In genomic region chrX:44871114-44871645, GRCh38 we compare ENCODE assay signal across 9 cellular contexts. TPM values are rescaled to one million over a fixed set of nuclear protein-coding genes. Genes with fewer than 3 reads are reported as not detected.
A peak's percentile ranks its signal among the peaks of the same experiment; 100 is the strongest.
DNase-seq lines count a peak whose midpoint lies in the region; ATAC-seq and TF ChIP-seq lines count a peak whose summit lies in the region.
"Had no signal": no experiment of that assay in that cellular context is flagged by ENCODE, and none has a peak within 500 bp of the region (broad histone marks: within the 10 kb centered on the region; RNA-seq: fewer than 3 reads in every experiment).

No MANE protein-coding gene starts in this region.

- H3K27ac ChIP-seq in ascending aorta, result no peak overlapping the region
- no peak overlapping the region for H3K27ac ChIP-seq in thoracic aorta

- peak overlapping the region; percentile 54 for H3K4me3 Mint-ChIP-seq in activated T-cell treated with anti-CD3 and anti-CD28 coated beads, Interleukin-2, amount 50 U/mL, for 4 hours

- no peak for ATAC-seq in activated T-cell treated with anti-CD3 and anti-CD28 coated beads, Interleukin-2, amount 50 U/mL, for 4 hours
- ATAC-seq in left colon (no peak), thoracic aorta (ENCODE audit: insufficient number of reproducible peaks, low FRiP score, low read depth) (no peak), GM21825 (IDR thresholded peaks at IDR 0.05; ENCODE audit: unreplicated experiment) (no peak), HG02970 (IDR thresholded peaks at IDR 0.05; ENCODE audit: low FRiP score, unreplicated experiment) (no peak), GM19328 (IDR thresholded peaks at IDR 0.05; ENCODE audit: unreplicated experiment) (no peak)

- H3K4me1 ChIP-seq in ascending aorta (peaks cover 2 to 15% of the 10 kb centered on the region in 2 donors), thoracic aorta (ENCODE audit: control insufficient read depth in 1 of 2, low read depth in 2 of 2) (no peaks in the 10 kb centered on the region)

- H3K27me3 ChIP-seq in ascending aorta (no peaks in the 10 kb centered on the region), thoracic aorta (replicated peaks; ENCODE audit: insufficient read depth) (no peaks in the 10 kb centered on the region)

- no peaks in the 10 kb centered on the region for H3K36me3 Mint-ChIP-seq in activated T-cell treated with anti-CD3 and anti-CD28 coated beads, Interleukin-2, amount 50 U/mL, for 4 hours (ENCODE audit: insufficient read depth)

- H3K9me3 ChIP-seq in ascending aorta (no peaks in the 10 kb centered on the region), thoracic aorta (no peaks in the 10 kb centered on the region)

- H3K36me3 ChIP-seq in ascending aorta, result no peaks in the 10 kb centered on the region
- no peaks in the 10 kb centered on the region for H3K36me3 ChIP-seq in thoracic aorta

- intact Hi-C loops in ascending aorta (cut with DNase I), result loop anchor here (5.0 to 10.0 kb wide), 3 partner anchors 329 to 1674 kb away; partner anchors contain the start of genes FUNDC1 and ZNF674
- intact Hi-C loops in left colon (cut with DNase I, micrococcal nuclease), result no loop called here

- peak overlapping the region; percentile 89 to 100 for H3K4me3 ChIP-seq in ascending aorta
- H3K4me3 ChIP-seq in thoracic aorta, result peak overlapping the region; percentile 91

- H3K27me3 Mint-ChIP-seq in activated T-cell treated with anti-CD3 and anti-CD28 coated beads, Interleukin-2, amount 50 U/mL, for 4 hours (ENCODE audit: low read depth), result no peaks in the 10 kb centered on the region

- peaks cover 11% of the 10 kb centered on the region for H3K4me1 Mint-ChIP-seq in activated T-cell treated with anti-CD3 and anti-CD28 coated beads, Interleukin-2, amount 50 U/mL, for 4 hours (ENCODE audit: low read depth)

- DNase-seq in activated T-cell treated with anti-CD3 and anti-CD28 coated beads, Interleukin-2, amount 50 U/mL, for 4 hours, result no peak
- no peak for DNase-seq in activated T-cell treated with anti-CD3 and anti-CD28 coated beads, Interleukin-2, amount 50 U/mL, for 48 hours
- DNase-seq in ascending aorta (ENCODE audit: low spot score in 2 of 2) (no peak), left colon (peak; percentile 35 to 49), thoracic aorta (ENCODE audit: low spot score) (no peak)
- DNase-seq: NCI-H524 treated with DMSO at 0.1 percent for 48 hours had no signal

- H3K9me3 Mint-ChIP-seq in activated T-cell treated with anti-CD3 and anti-CD28 coated beads, Interleukin-2, amount 50 U/mL, for 4 hours, result no peaks in the 10 kb centered on the region

- TF ChIP-seq CTCF in ascending aorta (IDR thresholded peaks at IDR 0.05), result no peak
- TF ChIP-seq CTCF in thoracic aorta (IDR thresholded peaks at IDR 0.05), result no peak

RNA-seq across cellular contexts. Expression of gene KDM6A, which starts 1.8 kb away (rescaled TPM):
- total RNA-seq in activated T-cell treated with anti-CD3 and anti-CD28 coated beads, Interleukin-2, amount 50 U/mL, for 4 hours, result 10 to 100 TPM; 17.6 to 29.7 (median 21.5) TPM
- total RNA-seq in ascending aorta, result 16.3 TPM
- 10 to 100 TPM; 38.5 to 42.2 TPM for total RNA-seq in left colon
- 10 to 100 TPM; 18.3 to 26.9 TPM for total RNA-seq in thoracic aorta

RNA-seq across cellular contexts. Expression of gene DUSP21, which starts 27.4 kb away (rescaled TPM):
- total RNA-seq in activated T-cell treated with anti-CD3 and anti-CD28 coated beads, Interleukin-2, amount 50 U/mL, for 4 hours, result not detected
- total RNA-seq in ascending aorta (not detected), left colon (not detected), thoracic aorta (not detected)

Comparison
In these comparisons a context has a peak if more than half of its experiments do, and no peak if none do; other contexts are left out.
1. DNase-seq: peak in left colon (2 of 2); none in activated T-cell treated with anti-CD3 and anti-CD28 coated beads, Interleukin-2, amount 50 U/mL, for 4 hours (single experiment), activated T-cell treated with anti-CD3 and anti-CD28 coated beads, Interleukin-2, amount 50 U/mL, for 48 hours (0 of 2), ascending aorta (0 of 2) and thoracic aorta (single experiment).